16 cellular contexts compared by ENCODE assay signal in genomic region chr7:28419717-28420116, GRCh38. TPM values are rescaled to one million over a fixed set of nuclear protein-coding genes. Genes with fewer than 3 reads are reported as not detected.
A peak's percentile ranks its signal among the peaks of the same experiment; 100 is the strongest.
DNase-seq lines count a peak whose midpoint lies in the region; ATAC-seq and TF ChIP-seq lines count a peak whose summit lies in the region.
"Had no signal": no experiment of that assay in that cellular context is flagged by ENCODE, and none has a peak within 500 bp of the region (broad histone marks: within the 10 kb centered on the region; RNA-seq: fewer than 3 reads in every experiment).

No MANE protein-coding gene starts in this region.

- POLR2A ChIA-PET in GM10248 (lab: Yijun Ruan, JAX): no interaction called here

- peak overlapping the region; percentile 11 for H3K27ac ChIP-seq in suprapubic skin
- H3K27ac ChIP-seq: ascending aorta had no signal

- H3K4me1 ChIP-seq in adipocyte (ENCODE audit: control insufficient read depth, insufficient read depth, low read length) (peaks cover 30% of the 10 kb centered on the region), suprapubic skin (peaks cover 5% of the 10 kb centered on the region)
- H3K4me1 ChIP-seq: ascending aorta had no signal

- intact Hi-C loops in Right ventricle myocardium superior (cut with DNase I): loop anchor here (10.0 kb wide), 1 partner anchor 115 kb away; no protein-coding TSS in a partner anchor
- intact Hi-C loops in cardiac septum (cut with DNase I): no loop called here

- no peaks in the 10 kb centered on the region for H3K27me3 ChIP-seq in adipocyte (replicated peaks; ENCODE audit: control insufficient read depth, insufficient read depth, low read length)
- no peaks in the 10 kb centered on the region for H3K27me3 ChIP-seq in suprapubic skin
- H3K27me3 ChIP-seq: ascending aorta had no signal

- TF ChIP-seq CTCF in suprapubic skin (IDR thresholded peaks at IDR 0.05) (no peak), GM10248 (IDR thresholded peaks at IDR 0.05; ENCODE audit: control extremely low read depth, extremely low read depth, low read depth, missing control alignments) (no peak)

- H3K9me3 ChIP-seq in adipocyte (ENCODE audit: control insufficient read depth, low read length): no peaks in the 10 kb centered on the region
- no peaks in the 10 kb centered on the region for H3K9me3 ChIP-seq in suprapubic skin
- H3K9me3 ChIP-seq: ascending aorta had no signal

- peak; percentile 64 for ATAC-seq in Right ventricle myocardium superior (ENCODE audit: poor library complexity)
- ATAC-seq: GM12878 had no signal

- H3K4me3 ChIP-seq in adipocyte (ENCODE audit: low read length) (no peak overlapping the region), suprapubic skin (no peak overlapping the region)
- H3K4me3 ChIP-seq: ascending aorta, GM12878 had no signal

- CTCF ChIA-PET in GM10248 (lab: Yijun Ruan, JAX): no interaction called here

- DNase-seq in Right ventricle myocardium superior (no peak), cardiac septum (ENCODE audit: low spot score) (no peak), adipocyte (ENCODE audit: low read depth) (peak; percentile 94), fibroblast of the conjunctiva (ENCODE audit: low read depth) (peak; percentile 91), suprapubic skin (ENCODE audit: low spot score in 2 of 2) (peak in 1 of 2 donors; percentile 72), GDM1 (lab: John Stamatoyannopoulos, UW) (no peak), NCI-H2196 (lab: John Stamatoyannopoulos, UW; ENCODE audit: unreplicated experiment) (no peak), GM10248 (ENCODE audit: extremely low spot score) (no peak)
- DNase-seq: endodermal cell, mesendoderm, NCI-H526, nucleus accumbens, RPMI8226 had no signal

- no peak overlapping the region for H3K9ac ChIP-seq in adipocyte (ENCODE audit: low read length)

- no peaks in the 10 kb centered on the region for H3K36me3 ChIP-seq in adipocyte (ENCODE audit: control insufficient read depth, insufficient read depth, low read length, severe bottlenecking)
- no peaks in the 10 kb centered on the region for H3K36me3 ChIP-seq in suprapubic skin
- H3K36me3 ChIP-seq: ascending aorta had no signal

- WGBS in suprapubic skin: 38% methylated on average over 2 of the region's 2 CpGs

- no peak for TF ChIP-seq EP300 in suprapubic skin (IDR thresholded peaks at IDR 0.05)

- TF ChIP-seq POLR2A in suprapubic skin (IDR thresholded peaks at IDR 0.05): no peak

RNA-seq across cellular contexts. Expression of gene CREB5, which starts 7.4 kb away (rescaled TPM):
- total RNA-seq in Right ventricle myocardium superior: 4.7 TPM
- total RNA-seq in cardiac septum: 43.1 TPM
- total RNA-seq in suprapubic skin: 10 to 100 TPM in 2 of 4 donors, 1 to 10 TPM in 2; 6.2 to 12.1 (median 10.0) TPM
- total RNA-seq: activated T-helper 1 cell treated with anti-CD3 and anti-CD28 coated beads, Interleukin-12 subunit alpha, Interleukin-12 subunit beta, Interleukin-2, Interleukin-4 antibody, amounts not matched to agents 30 ng/mL and 10 ng/mL and 1 ng/mL, durations not matched to agents 14 hours and 24 hours and 36 hours had no signal

Comparison
In these comparisons a context has a peak if more than half of its experiments do, and no peak if none do; other contexts are left out.
1. DNase-seq: peak in adipocyte (single experiment) and fibroblast of the conjunctiva (single experiment); none in Right ventricle myocardium superior (single experiment), cardiac septum (single experiment), GDM1 (single experiment), NCI-H2196 (single experiment) and GM10248 (single experiment).